ENCODE assay signal across 1 cellular context in genomic region chr1:109997204-109997866, GRCh38.
TF ChIP-seq lines count a peak whose summit lies in the region.

No MANE protein-coding gene starts in this region.

TF ChIP-seq in K562, 482 proteins besides CTCF, POLR2A, EP300 and RAD21:
- TF ChIP-seq FOSL1 (tag; conservative IDR thresholded peaks at IDR 0.05) (no peak), NR0B1 (IDR thresholded peaks at IDR 0.05; ENCODE audit: partially characterized antibody) (no peak), LARP7 (IDR thresholded peaks at IDR 0.05) (no peak), U2AF1 (optimal IDR thresholded peaks at IDR 0.05; ENCODE audit: low read depth, low read length) (no peak), ZNF24 (IDR thresholded peaks at IDR 0.05) (no peak), NR2F6 (CRISPR knock-in tag; IDR thresholded peaks at IDR 0.05) (no peak)
